Comparison of ENCODE assay signal across 15 cellular contexts in the genomic region with DNA sequence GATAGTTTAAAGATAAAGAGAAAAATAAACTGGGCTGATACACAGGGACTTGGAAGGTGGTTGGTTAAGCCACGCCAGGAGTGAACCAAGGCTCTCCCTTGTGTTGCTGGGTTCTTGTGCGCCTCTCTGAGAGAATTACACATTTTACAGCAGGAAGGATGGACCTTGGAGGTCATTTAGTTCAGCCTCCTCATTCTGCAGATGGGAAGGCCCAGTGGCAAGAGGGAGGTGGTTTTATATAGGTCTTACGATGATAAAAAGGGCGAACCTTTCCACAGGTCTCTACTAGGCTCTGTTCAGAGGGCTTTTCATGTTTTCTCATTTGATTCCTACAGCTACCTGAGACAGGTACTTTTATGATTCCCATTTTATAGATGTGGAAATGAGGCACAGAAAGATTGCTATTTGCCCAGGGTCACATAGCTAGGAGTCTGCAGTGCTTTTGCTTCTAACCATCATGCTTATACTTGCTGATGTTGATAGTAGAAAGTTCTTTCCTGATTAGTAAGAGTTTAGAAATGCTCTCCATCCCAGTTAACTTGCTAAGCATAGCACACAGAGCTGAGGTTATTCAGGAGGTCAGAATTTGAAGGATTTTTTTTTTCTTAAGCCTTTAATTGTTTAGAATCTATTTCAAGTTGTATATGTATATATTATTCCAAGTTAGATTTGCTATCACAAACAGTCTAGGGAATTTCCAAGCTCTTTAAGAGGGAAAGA. TPM values are rescaled to one million over a fixed set of nuclear protein-coding genes. Genes with fewer than 3 reads are reported as not detected.
DNase-seq lines count a peak whose midpoint lies in the region; ATAC-seq and TF ChIP-seq lines count a peak whose summit lies in the region.
"Had no signal": no experiment of that assay in that cellular context is flagged by ENCODE, and none has a peak within 500 bp of the region (broad histone marks: within the 10 kb centered on the region; RNA-seq: fewer than 3 reads in every experiment).

No MANE protein-coding gene starts in this region.

- TF ChIP-seq CTCF in chondrocyte (IDR thresholded peaks at IDR 0.05) (no peak), Calu3 (IDR thresholded peaks at IDR 0.05; ENCODE audit: unreplicated experiment) (no peak)

- H3K27ac ChIP-seq in mesodermal cell (ENCODE audit: low read depth, low read length, severe bottlenecking), result peak overlapping the region; percentile 24
- H3K27ac ChIP-seq: gastrocnemius medialis, neutrophil had no signal

- H3K9me3 Mint-ChIP-seq in chondrocyte (ENCODE audit: low read depth), result peaks cover 5% of the 10 kb centered on the region
- H3K9me3 Mint-ChIP-seq in Calu3 (ENCODE audit: low read depth, unreplicated experiment), result no peaks in the 10 kb centered on the region
- peaks cover under 1 to 12% (median 3%) of the 10 kb centered on the region in 3 donors for H3K9me3 Mint-ChIP-seq in T-cell

- H3K27ac Mint-ChIP-seq in chondrocyte (ENCODE audit: unreplicated experiment) (peak overlapping the region; percentile 78), Calu3 (ENCODE audit: unreplicated experiment) (no peak overlapping the region), T-cell (no peak overlapping the region)
- H3K27ac Mint-ChIP-seq: dendritic cell treated with granulocyte-macrophage colony-stimulating factor and Interleukin-4, amounts not matched to agents 40 ng/mL and 50 ng/mL, for 4 days had no signal

- no peak for ATAC-seq in T-cell (replicated peaks in 1 of 4)
- ATAC-seq: gastrocnemius medialis had no signal

- BruUV-seq in Calu3 (replicated peaks; lab: Mats Ljungman, UMichigan), result no TSS peak

- H3K4me1 ChIP-seq in mesodermal cell (ENCODE audit: control insufficient read depth, insufficient read depth, low read length, poor library complexity, severe bottlenecking), result peaks cover 12% of the 10 kb centered on the region

- H3K36me3 Mint-ChIP-seq in chondrocyte (ENCODE audit: low read depth) (peaks cover 24% of the 10 kb centered on the region), Calu3 (ENCODE audit: insufficient read depth, unreplicated experiment) (peaks cover 8% of the 10 kb centered on the region), T-cell (peaks cover 59% of the 10 kb centered on the region)

- POLR2A ChIA-PET in T-cell (lab: Charles Lee), result no interaction called here

- WGBS in mesodermal cell (ENCODE audit: insufficient coverage in 2 of 2), 2 experiments, result 90 to 93% methylated on average over 2 to 3 of the region's 4 CpGs

- no peak overlapping the region for H3K4me3 ChIP-seq in mesodermal cell (ENCODE audit: extremely low read depth, insufficient read depth, low read length, poor library complexity, severe bottlenecking)
- H3K4me3 ChIP-seq: gastrocnemius medialis had no signal

- H3K36me3 ChIP-seq in mesodermal cell (ENCODE audit: control insufficient read depth, insufficient read depth, low read length), result peaks cover 72% of the 10 kb centered on the region
- H3K36me3 ChIP-seq: gastrocnemius medialis had no signal

- CTCF ChIA-PET in Calu3 (lab: Charles Lee) (no interaction called here), T-cell (lab: Charles Lee) (interaction anchor here (0.6 to 0.7 kb wide), 3 partner anchors 51 to 87 kb away, joined by 3 to 6 read pairs (median 3); no protein-coding TSS in a partner anchor)

- peaks cover 6% of the 10 kb centered on the region for H3K9me3 ChIP-seq in mesodermal cell (ENCODE audit: control insufficient read depth, low read length)
- H3K9me3 ChIP-seq: gastrocnemius medialis, neutrophil had no signal

- intact Hi-C loops in Calu3 (cut with micrococcal nuclease; ENCODE audit: unreplicated experiment), result no loop called here

- DNase-seq in A172 (ENCODE audit: low spot score) (peak; percentile 15), HPDE6-E6E7 (ENCODE audit: extremely low spot score) (peak; percentile 39), chondrocyte (ENCODE audit: low spot score) (no peak), NCI-H345 (lab: John Stamatoyannopoulos, UW) (no peak), NCI-H128 (lab: John Stamatoyannopoulos, UW; ENCODE audit: unreplicated experiment) (no peak), Calu3 (no peak), T-cell (no peak)
- DNase-seq: activated gamma-delta T cell; DMS79 treated with DMSO at 0.1 percent for 48 hours; gastrocnemius medialis; MV-4-11; stimulated activated CD8-positive, alpha-beta memory T cell treated with anti-CD3 and anti-CD28 coated beads, Interleukin-4, amount 100 ng/mL, for 48 hours had no signal

- H3K4me3 Mint-ChIP-seq in chondrocyte (ENCODE audit: unreplicated experiment), result no peak overlapping the region
- no peak overlapping the region for H3K4me3 Mint-ChIP-seq in Calu3 (ENCODE audit: low read depth, unreplicated experiment)
- H3K4me3 Mint-ChIP-seq in T-cell, result no peak overlapping the region
- H3K4me3 Mint-ChIP-seq: dendritic cell treated with granulocyte-macrophage colony-stimulating factor and Interleukin-4, amounts not matched to agents 40 ng/mL and 50 ng/mL, for 4 days had no signal

- H3K4me1 Mint-ChIP-seq in chondrocyte (ENCODE audit: low read depth) (peaks cover 42% of the 10 kb centered on the region), Calu3 (ENCODE audit: low read depth, unreplicated experiment) (peaks cover 9% of the 10 kb centered on the region), T-cell (peaks cover 59 to 69% (median 64%) of the 10 kb centered on the region in 3 donors)

- H3K27me3 Mint-ChIP-seq in chondrocyte (ENCODE audit: low read depth), result no peaks in the 10 kb centered on the region
- no peaks in the 10 kb centered on the region for H3K27me3 Mint-ChIP-seq in Calu3 (ENCODE audit: unreplicated experiment)
- no peaks in the 10 kb centered on the region for H3K27me3 Mint-ChIP-seq in T-cell
- H3K27me3 Mint-ChIP-seq: dendritic cell treated with granulocyte-macrophage colony-stimulating factor and Interleukin-4, amounts not matched to agents 40 ng/mL and 50 ng/mL, for 4 days had no signal

RNA-seq across cellular contexts. Expression of gene HIVEP1, which starts 12.8 kb away (rescaled TPM):
- 18.9 and 32.2 TPM in 2 replicates for total RNA-seq in A172 (2014; rRNA removed; shearing (Covaris generic))
- total RNA-seq in chondrocyte (34.2 to 49.7 TPM (median 44.6 TPM) in 3 replicates), Calu3 (2022) (16.1 and 16.2 TPM in 2 replicates), T-cell (10 to 100 TPM; 20.0 to 73.1 (median 29.5) TPM)
- 14.7 TPM for polyA plus RNA-seq in mesodermal cell (2013, experiment 1 of 2)
- 11.8 TPM for polyA plus RNA-seq in mesodermal cell (2013, experiment 2 of 2)

Comparison
In these comparisons a context has a peak if more than half of its experiments do, and no peak if none do; other contexts are left out.
1. DNase-seq: peak in A172 (single experiment) and HPDE6-E6E7 (single experiment); none in chondrocyte (single experiment), NCI-H345 (single experiment), NCI-H128 (single experiment), Calu3 (single experiment) and T-cell (0 of 34).